3 cellular contexts compared by ENCODE assay signal in genomic region chr3:23288715-23289114, GRCh38.
TF ChIP-seq lines count a peak whose summit lies in the region.

No MANE protein-coding gene starts in this region.

TF ChIP-seq in A549, 52 proteins besides CTCF, POLR2A, EP300 and RAD21 (continued from another document):
- TF ChIP-seq, protein P1, sequence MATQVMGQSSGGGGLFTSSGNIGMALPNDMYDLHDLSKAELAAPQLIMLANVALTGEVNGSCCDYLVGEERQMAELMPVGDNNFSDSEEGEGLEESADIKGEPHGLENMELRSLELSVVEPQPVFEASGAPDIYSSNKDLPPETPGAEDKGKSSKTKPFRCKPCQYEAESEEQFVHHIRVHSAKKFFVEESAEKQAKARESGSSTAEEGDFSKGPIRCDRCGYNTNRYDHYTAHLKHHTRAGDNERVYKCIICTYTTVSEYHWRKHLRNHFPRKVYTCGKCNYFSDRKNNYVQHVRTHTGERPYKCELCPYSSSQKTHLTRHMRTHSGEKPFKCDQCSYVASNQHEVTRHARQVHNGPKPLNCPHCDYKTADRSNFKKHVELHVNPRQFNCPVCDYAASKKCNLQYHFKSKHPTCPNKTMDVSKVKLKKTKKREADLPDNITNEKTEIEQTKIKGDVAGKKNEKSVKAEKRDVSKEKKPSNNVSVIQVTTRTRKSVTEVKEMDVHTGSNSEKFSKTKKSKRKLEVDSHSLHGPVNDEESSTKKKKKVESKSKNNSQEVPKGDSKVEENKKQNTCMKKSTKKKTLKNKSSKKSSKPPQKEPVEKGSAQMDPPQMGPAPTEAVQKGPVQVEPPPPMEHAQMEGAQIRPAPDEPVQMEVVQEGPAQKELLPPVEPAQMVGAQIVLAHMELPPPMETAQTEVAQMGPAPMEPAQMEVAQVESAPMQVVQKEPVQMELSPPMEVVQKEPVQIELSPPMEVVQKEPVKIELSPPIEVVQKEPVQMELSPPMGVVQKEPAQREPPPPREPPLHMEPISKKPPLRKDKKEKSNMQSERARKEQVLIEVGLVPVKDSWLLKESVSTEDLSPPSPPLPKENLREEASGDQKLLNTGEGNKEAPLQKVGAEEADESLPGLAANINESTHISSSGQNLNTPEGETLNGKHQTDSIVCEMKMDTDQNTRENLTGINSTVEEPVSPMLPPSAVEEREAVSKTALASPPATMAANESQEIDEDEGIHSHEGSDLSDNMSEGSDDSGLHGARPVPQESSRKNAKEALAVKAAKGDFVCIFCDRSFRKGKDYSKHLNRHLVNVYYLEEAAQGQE (IDR thresholded peaks at IDR 0.05) = 0 out of 2 replicates have a peak, but pooled peaks have one; percentile 59
TF ChIP-seq in A549: peak in this region for 2.

TF ChIP-seq in GM23338, 12 proteins besides CTCF, POLR2A, EP300 and RAD21 (continued from another document):
- TF ChIP-seq ZNF462 (CRISPR knock-in tag; IDR thresholded peaks at IDR 0.05) (no peak), JUNB (IDR thresholded peaks at IDR 0.05; ENCODE audit: unreplicated experiment) (no peak), EZH2 (IDR thresholded peaks at IDR 0.05; ENCODE audit: low read depth, unreplicated experiment) (no peak)
- TF ChIP-seq, protein P1 (IDR thresholded peaks at IDR 0.05; ENCODE audit: unreplicated experiment) = no peak

TF ChIP-seq in WTC11, 78 proteins besides CTCF, POLR2A, EP300 and RAD21 (continued from another document):
- TF ChIP-seq, protein P2, sequence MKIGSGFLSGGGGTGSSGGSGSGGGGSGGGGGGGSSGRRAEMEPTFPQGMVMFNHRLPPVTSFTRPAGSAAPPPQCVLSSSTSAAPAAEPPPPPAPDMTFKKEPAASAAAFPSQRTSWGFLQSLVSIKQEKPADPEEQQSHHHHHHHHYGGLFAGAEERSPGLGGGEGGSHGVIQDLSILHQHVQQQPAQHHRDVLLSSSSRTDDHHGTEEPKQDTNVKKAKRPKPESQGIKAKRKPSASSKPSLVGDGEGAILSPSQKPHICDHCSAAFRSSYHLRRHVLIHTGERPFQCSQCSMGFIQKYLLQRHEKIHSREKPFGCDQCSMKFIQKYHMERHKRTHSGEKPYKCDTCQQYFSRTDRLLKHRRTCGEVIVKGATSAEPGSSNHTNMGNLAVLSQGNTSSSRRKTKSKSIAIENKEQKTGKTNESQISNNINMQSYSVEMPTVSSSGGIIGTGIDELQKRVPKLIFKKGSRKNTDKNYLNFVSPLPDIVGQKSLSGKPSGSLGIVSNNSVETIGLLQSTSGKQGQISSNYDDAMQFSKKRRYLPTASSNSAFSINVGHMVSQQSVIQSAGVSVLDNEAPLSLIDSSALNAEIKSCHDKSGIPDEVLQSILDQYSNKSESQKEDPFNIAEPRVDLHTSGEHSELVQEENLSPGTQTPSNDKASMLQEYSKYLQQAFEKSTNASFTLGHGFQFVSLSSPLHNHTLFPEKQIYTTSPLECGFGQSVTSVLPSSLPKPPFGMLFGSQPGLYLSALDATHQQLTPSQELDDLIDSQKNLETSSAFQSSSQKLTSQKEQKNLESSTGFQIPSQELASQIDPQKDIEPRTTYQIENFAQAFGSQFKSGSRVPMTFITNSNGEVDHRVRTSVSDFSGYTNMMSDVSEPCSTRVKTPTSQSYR (CRISPR knock-in tag; IDR thresholded peaks at IDR 0.05) = 0 out of 2 replicates have a peak, but pooled peaks have one; percentile 21
- no peak for TF ChIP-seq TP53 (CRISPR knock-in tag; IDR thresholded peaks at IDR 0.05)
- peak; percentile 55 for TF ChIP-seq USF2 (CRISPR knock-in tag; IDR thresholded peaks at IDR 0.05)
- TF ChIP-seq ZNF121 (CRISPR knock-in tag; IDR thresholded peaks at IDR 0.05) = no peak
- no peak for TF ChIP-seq CDX4 (CRISPR knock-in tag; IDR thresholded peaks at IDR 0.05; ENCODE audit: borderline replicate concordance)
- TF ChIP-seq ZBTB21 (CRISPR knock-in tag; IDR thresholded peaks at IDR 0.05; ENCODE audit: borderline replicate concordance) = no peak
- no peak for TF ChIP-seq MXD4 (CRISPR knock-in tag; IDR thresholded peaks at IDR 0.05; ENCODE audit: borderline replicate concordance)
- TF ChIP-seq TEAD4 (CRISPR knock-in tag; IDR thresholded peaks at IDR 0.05) = no peak
- TF ChIP-seq USF1 (CRISPR knock-in tag; IDR thresholded peaks at IDR 0.05) = peak; percentile 38; the same call in 1 of the 2 replicates
- TF ChIP-seq, protein P3, sequence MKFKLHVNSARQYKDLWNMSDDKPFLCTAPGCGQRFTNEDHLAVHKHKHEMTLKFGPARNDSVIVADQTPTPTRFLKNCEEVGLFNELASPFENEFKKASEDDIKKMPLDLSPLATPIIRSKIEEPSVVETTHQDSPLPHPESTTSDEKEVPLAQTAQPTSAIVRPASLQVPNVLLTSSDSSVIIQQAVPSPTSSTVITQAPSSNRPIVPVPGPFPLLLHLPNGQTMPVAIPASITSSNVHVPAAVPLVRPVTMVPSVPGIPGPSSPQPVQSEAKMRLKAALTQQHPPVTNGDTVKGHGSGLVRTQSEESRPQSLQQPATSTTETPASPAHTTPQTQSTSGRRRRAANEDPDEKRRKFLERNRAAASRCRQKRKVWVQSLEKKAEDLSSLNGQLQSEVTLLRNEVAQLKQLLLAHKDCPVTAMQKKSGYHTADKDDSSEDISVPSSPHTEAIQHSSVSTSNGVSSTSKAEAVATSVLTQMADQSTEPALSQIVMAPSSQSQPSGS (CRISPR knock-in tag; IDR thresholded peaks at IDR 0.05; ENCODE audit: borderline replicate concordance, low read depth) = no peak
